ENCODE assay signal across 1 cellular context in the genomic region with DNA sequence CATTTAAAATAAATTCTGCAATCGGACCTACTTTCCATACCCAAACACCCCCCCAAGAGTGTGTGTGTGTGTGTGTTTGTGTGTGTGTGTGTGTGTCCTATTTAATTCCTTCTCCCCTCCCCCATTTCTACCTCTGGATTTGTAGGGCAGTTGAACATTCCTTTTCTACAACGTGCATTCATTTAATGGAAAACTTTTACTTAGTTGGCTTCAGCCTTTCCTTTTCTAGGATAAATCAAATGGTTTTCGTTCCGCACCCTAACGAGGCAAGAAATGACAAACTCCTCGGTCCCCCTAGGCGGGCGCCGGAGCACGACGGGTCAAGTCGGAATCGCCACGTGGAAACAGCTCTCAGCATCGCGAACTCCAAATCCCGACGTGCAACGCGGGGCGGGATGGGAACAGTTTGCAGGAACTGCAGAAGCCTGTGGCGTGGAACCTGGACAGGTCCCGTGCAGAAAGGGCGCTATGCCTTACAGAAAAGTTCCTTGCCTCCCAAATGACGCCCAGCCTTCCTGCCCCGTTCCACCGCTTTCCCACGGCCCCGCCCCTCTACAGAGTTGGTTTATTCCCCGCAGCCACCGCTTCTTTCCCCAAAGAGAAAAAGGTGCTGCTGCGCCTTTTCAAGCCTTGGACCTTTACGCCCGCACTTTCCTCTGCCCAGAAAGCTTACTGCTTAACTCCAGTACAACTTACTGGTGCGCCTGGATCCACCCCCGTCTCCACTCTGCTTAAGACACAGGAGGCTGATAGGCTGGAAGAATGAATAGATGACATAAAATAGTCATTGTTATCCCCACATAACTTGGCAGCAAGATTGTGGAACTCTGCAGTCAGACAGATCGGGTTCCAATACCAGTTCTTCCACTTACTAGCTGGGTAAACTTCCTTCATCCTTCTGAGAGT.
TF ChIP-seq lines count a peak whose summit lies in the region.

No MANE protein-coding gene starts in this region.

TF ChIP-seq in K562, 482 proteins besides CTCF, POLR2A, EP300 and RAD21 (continued from another document and continues in another):
- TF ChIP-seq ZNF592 (IDR thresholded peaks at IDR 0.05): peak; percentile 89
- peak; percentile 29 for TF ChIP-seq SAP30 (IDR thresholded peaks at IDR 0.05; ENCODE audit: borderline replicate concordance, insufficient read depth, low read depth, low read length, poor library complexity, severe bottlenecking)
- TF ChIP-seq ELF2 (CRISPR knock-in tag; IDR thresholded peaks at IDR 0.05): 0 out of 2 replicates have a peak, but pooled peaks have one; percentile 18
- peak; percentile 41; the same call in 1 of the 2 replicates for TF ChIP-seq PYGO2 (tag; IDR thresholded peaks at IDR 0.05)
- TF ChIP-seq PHF8 (IDR thresholded peaks at IDR 0.05; ENCODE audit: borderline replicate concordance, low read length): peak; percentile 38; the same call in 1 of the 2 replicates
- TF ChIP-seq, protein P1, sequence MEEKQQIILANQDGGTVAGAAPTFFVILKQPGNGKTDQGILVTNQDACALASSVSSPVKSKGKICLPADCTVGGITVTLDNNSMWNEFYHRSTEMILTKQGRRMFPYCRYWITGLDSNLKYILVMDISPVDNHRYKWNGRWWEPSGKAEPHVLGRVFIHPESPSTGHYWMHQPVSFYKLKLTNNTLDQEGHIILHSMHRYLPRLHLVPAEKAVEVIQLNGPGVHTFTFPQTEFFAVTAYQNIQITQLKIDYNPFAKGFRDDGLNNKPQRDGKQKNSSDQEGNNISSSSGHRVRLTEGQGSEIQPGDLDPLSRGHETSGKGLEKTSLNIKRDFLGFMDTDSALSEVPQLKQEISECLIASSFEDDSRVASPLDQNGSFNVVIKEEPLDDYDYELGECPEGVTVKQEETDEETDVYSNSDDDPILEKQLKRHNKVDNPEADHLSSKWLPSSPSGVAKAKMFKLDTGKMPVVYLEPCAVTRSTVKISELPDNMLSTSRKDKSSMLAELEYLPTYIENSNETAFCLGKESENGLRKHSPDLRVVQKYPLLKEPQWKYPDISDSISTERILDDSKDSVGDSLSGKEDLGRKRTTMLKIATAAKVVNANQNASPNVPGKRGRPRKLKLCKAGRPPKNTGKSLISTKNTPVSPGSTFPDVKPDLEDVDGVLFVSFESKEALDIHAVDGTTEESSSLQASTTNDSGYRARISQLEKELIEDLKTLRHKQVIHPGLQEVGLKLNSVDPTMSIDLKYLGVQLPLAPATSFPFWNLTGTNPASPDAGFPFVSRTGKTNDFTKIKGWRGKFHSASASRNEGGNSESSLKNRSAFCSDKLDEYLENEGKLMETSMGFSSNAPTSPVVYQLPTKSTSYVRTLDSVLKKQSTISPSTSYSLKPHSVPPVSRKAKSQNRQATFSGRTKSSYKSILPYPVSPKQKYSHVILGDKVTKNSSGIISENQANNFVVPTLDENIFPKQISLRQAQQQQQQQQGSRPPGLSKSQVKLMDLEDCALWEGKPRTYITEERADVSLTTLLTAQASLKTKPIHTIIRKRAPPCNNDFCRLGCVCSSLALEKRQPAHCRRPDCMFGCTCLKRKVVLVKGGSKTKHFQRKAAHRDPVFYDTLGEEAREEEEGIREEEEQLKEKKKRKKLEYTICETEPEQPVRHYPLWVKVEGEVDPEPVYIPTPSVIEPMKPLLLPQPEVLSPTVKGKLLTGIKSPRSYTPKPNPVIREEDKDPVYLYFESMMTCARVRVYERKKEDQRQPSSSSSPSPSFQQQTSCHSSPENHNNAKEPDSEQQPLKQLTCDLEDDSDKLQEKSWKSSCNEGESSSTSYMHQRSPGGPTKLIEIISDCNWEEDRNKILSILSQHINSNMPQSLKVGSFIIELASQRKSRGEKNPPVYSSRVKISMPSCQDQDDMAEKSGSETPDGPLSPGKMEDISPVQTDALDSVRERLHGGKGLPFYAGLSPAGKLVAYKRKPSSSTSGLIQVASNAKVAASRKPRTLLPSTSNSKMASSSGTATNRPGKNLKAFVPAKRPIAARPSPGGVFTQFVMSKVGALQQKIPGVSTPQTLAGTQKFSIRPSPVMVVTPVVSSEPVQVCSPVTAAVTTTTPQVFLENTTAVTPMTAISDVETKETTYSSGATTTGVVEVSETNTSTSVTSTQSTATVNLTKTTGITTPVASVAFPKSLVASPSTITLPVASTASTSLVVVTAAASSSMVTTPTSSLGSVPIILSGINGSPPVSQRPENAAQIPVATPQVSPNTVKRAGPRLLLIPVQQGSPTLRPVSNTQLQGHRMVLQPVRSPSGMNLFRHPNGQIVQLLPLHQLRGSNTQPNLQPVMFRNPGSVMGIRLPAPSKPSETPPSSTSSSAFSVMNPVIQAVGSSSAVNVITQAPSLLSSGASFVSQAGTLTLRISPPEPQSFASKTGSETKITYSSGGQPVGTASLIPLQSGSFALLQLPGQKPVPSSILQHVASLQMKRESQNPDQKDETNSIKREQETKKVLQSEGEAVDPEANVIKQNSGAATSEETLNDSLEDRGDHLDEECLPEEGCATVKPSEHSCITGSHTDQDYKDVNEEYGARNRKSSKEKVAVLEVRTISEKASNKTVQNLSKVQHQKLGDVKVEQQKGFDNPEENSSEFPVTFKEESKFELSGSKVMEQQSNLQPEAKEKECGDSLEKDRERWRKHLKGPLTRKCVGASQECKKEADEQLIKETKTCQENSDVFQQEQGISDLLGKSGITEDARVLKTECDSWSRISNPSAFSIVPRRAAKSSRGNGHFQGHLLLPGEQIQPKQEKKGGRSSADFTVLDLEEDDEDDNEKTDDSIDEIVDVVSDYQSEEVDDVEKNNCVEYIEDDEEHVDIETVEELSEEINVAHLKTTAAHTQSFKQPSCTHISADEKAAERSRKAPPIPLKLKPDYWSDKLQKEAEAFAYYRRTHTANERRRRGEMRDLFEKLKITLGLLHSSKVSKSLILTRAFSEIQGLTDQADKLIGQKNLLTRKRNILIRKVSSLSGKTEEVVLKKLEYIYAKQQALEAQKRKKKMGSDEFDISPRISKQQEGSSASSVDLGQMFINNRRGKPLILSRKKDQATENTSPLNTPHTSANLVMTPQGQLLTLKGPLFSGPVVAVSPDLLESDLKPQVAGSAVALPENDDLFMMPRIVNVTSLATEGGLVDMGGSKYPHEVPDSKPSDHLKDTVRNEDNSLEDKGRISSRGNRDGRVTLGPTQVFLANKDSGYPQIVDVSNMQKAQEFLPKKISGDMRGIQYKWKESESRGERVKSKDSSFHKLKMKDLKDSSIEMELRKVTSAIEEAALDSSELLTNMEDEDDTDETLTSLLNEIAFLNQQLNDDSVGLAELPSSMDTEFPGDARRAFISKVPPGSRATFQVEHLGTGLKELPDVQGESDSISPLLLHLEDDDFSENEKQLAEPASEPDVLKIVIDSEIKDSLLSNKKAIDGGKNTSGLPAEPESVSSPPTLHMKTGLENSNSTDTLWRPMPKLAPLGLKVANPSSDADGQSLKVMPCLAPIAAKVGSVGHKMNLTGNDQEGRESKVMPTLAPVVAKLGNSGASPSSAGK (IDR thresholded peaks at IDR 0.05): peak; percentile 97
- 0 out of 2 replicates have a peak, but pooled peaks have one; percentile 58 for TF ChIP-seq ZNF766 (CRISPR knock-in tag; conservative IDR thresholded peaks at IDR 0.05)
- TF ChIP-seq ATF3 (IDR thresholded peaks at IDR 0.05): no peak
- TF ChIP-seq ATF3 (CRISPR knock-in tag; conservative IDR thresholded peaks at IDR 0.05): no peak
- peak; percentile 66; the same call in 1 of the 2 replicates for TF ChIP-seq SMAD4 (CRISPR knock-in tag; conservative IDR thresholded peaks at IDR 0.05)
- TF ChIP-seq CHCHD3 (CRISPR knock-in tag; IDR thresholded peaks at IDR 0.05): 0 out of 2 replicates have a peak, but pooled peaks have one; percentile 21
- TF ChIP-seq, protein P2, sequence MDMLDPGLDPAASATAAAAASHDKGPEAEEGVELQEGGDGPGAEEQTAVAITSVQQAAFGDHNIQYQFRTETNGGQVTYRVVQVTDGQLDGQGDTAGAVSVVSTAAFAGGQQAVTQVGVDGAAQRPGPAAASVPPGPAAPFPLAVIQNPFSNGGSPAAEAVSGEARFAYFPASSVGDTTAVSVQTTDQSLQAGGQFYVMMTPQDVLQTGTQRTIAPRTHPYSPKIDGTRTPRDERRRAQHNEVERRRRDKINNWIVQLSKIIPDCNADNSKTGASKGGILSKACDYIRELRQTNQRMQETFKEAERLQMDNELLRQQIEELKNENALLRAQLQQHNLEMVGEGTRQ (CRISPR knock-in tag; IDR thresholded peaks at IDR 0.05): peak; percentile 66
- TF ChIP-seq TFAP4 (CRISPR knock-in tag; IDR thresholded peaks at IDR 0.05; ENCODE audit: borderline replicate concordance): peak; percentile 84
- TF ChIP-seq, protein P3, sequence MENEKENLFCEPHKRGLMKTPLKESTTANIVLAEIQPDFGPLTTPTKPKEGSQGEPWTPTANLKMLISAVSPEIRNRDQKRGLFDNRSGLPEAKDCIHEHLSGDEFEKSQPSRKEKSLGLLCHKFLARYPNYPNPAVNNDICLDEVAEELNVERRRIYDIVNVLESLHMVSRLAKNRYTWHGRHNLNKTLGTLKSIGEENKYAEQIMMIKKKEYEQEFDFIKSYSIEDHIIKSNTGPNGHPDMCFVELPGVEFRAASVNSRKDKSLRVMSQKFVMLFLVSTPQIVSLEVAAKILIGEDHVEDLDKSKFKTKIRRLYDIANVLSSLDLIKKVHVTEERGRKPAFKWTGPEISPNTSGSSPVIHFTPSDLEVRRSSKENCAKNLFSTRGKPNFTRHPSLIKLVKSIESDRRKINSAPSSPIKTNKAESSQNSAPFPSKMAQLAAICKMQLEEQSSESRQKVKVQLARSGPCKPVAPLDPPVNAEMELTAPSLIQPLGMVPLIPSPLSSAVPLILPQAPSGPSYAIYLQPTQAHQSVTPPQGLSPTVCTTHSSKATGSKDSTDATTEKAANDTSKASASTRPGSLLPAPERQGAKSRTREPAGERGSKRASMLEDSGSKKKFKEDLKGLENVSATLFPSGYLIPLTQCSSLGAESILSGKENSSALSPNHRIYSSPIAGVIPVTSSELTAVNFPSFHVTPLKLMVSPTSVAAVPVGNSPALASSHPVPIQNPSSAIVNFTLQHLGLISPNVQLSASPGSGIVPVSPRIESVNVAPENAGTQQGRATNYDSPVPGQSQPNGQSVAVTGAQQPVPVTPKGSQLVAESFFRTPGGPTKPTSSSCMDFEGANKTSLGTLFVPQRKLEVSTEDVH (IDR thresholded peaks at IDR 0.05; ENCODE audit: low read depth, partially characterized antibody): peak; percentile 17
- no peak for TF ChIP-seq NELFE (IDR thresholded peaks at IDR 0.05; ENCODE audit: insufficient read depth, insufficient read length)
- TF ChIP-seq CHD4 (IDR thresholded peaks at IDR 0.05; ENCODE audit: insufficient read depth, insufficient replicate concordance, low read depth, low read length, poor library complexity, severe bottlenecking): no peak
- TF ChIP-seq, protein P4, sequence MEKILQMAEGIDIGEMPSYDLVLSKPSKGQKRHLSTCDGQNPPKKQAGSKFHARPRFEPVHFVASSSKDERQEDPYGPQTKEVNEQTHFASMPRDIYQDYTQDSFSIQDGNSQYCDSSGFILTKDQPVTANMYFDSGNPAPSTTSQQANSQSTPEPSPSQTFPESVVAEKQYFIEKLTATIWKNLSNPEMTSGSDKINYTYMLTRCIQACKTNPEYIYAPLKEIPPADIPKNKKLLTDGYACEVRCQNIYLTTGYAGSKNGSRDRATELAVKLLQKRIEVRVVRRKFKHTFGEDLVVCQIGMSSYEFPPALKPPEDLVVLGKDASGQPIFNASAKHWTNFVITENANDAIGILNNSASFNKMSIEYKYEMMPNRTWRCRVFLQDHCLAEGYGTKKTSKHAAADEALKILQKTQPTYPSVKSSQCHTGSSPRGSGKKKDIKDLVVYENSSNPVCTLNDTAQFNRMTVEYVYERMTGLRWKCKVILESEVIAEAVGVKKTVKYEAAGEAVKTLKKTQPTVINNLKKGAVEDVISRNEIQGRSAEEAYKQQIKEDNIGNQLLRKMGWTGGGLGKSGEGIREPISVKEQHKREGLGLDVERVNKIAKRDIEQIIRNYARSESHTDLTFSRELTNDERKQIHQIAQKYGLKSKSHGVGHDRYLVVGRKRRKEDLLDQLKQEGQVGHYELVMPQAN (IDR thresholded peaks at IDR 0.05; ENCODE audit: borderline replicate concordance): peak; percentile 67; the same call in 1 of the 2 replicates
- peak; percentile 69 for TF ChIP-seq USF1 (CRISPR knock-in tag; IDR thresholded peaks at IDR 0.05)
- no peak for TF ChIP-seq NCOA2 (IDR thresholded peaks at IDR 0.05; ENCODE audit: partially characterized antibody in 2 of 2)
- peak; percentile 83 for TF ChIP-seq POLR2G (IDR thresholded peaks at IDR 0.05; ENCODE audit: low read depth, low read length)
